In the genomic region with DNA sequence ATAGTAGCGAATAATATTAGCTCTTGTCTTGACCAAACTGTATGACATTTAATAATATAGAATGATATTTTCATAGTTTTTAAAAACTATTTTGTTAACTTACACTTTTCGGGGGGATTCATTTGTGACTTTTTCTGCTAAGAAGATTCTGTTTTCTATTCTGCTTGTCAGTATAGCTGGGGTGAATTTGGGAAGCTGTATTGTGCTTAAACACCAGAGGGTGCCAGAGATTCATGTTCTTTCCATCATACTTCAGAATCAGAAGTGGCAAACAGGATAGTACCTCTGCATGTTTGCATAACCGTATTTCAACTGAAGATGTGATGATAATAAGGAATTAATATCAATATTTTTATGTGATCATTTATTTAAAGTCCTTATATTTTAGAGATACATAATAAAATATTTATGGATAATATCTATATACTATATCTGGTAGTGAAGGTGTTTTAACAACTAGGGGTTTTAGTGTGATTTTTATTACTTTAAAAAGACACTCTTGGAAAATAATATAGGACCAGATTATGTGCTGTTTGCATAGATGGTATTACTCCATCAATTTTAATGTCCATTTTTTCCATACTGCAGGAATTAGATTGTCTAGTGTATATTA, we compare ENCODE assay signal across 8 cellular contexts.
DNase-seq lines count a peak whose midpoint lies in the region; ATAC-seq, FAIRE-seq and TF ChIP-seq lines count a peak whose summit lies in the region.

No MANE protein-coding gene starts in this region.

- in situ Hi-C loops in T47D (cut with HindIII; ENCODE audit: low pct_unique_long_range_greater_than_20kb, low sequenced_read_pairs) = no loop called here

- TF ChIP-seq POLR2A in GM12892 (IDR thresholded peaks at IDR 0.05; ENCODE audit: low read depth, low read length) = no peak

- ATAC-seq in HG03378 (IDR thresholded peaks at IDR 0.05; ENCODE audit: unreplicated experiment) = peak; percentile 88
- peak; percentile 84 for ATAC-seq in left lobe of liver
- ATAC-seq in GM18873 (IDR thresholded peaks at IDR 0.05; ENCODE audit: low FRiP score, unreplicated experiment) = no peak

- FAIRE-seq in GM12892 (lab: Jason Lieb, UNC) = no peak

- DNase-seq in AG20443 (ENCODE audit: low spot score) (peak; percentile 60), GM12892 (ENCODE audit: insufficient read length) (peak; percentile 19), NCI-H460 (ENCODE audit: extremely low read depth, low read depth) (peak; percentile 47), T47D (ENCODE audit: low read depth in 1 of 2, low spot score in 1 of 2) (peak; percentile 11 to 65), left lobe of liver (ENCODE audit: low spot score) (no peak)
- no peak for DNase-seq in stimulated activated CD4-positive, alpha-beta T cell treated with anti-CD3 and anti-CD28 coated beads, Interleukin-4, amount 100 ng/mL, for 1 hour

Comparison
In these comparisons a context has a peak if more than half of its experiments do, and no peak if none do; other contexts are left out.
1. DNase-seq: peak in AG20443 (single experiment), GM12892 (single experiment), NCI-H460 (single experiment) and T47D (2 of 2); none in left lobe of liver (single experiment) and stimulated activated CD4-positive, alpha-beta T cell treated with anti-CD3 and anti-CD28 coated beads, Interleukin-4, amount 100 ng/mL, for 1 hour (single experiment).